In the genomic region with DNA sequence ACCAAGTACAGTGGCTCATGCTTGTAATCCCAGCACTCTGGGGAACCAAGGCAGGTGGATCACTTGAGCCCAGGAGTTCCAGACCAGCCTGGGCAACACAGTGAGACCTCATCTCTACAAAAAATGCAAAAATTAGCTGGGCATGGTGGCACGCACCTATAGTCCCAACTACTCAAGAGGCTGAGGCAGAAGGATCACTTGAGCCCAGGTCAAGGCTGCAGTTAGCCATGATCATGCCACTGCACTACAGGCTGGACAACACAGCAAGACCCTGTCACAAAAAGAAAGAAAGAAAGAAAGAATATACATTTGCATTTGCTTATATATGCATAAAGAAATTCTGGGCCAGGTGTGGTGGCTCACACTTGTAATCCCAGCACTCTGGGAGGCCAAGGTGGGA, we compare ENCODE assay signal across 7 cellular contexts. TPM values are rescaled to one million over a fixed set of nuclear protein-coding genes. Genes with fewer than 3 reads are reported as not detected.
DNase-seq lines count a peak whose midpoint lies in the region; ATAC-seq, FAIRE-seq and TF ChIP-seq lines count a peak whose summit lies in the region.
"Not testable (repeated sequence)": the region's sequence is repeated elsewhere in the genome, so short reads cannot be mapped to it uniquely, and the experiment has no call there.

No MANE protein-coding gene starts in this region.

- not testable (repeated sequence) for TF ChIP-seq EP300 in K562 (IDR thresholded peaks at IDR 0.05; ENCODE audit: low read length)

- ATAC-seq in K562 = not testable (repeated sequence)

- H4K20me1 ChIP-seq in H9 (ENCODE audit: control insufficient read depth, insufficient read depth, insufficient read length); OCI-LY1 (ENCODE audit: insufficient read depth, low read length); K562 (replicated peaks; ENCODE audit: control insufficient read depth, insufficient read depth, low read length): not testable (repeated sequence)

- not testable (repeated sequence) for H3K4me3 ChIP-seq in OCI-LY1 (ENCODE audit: low read depth, low read length, poor library complexity, severe bottlenecking); K562; endodermal cell (ENCODE audit: low read length); right atrium auricular region; mesendoderm (ENCODE audit: low read length); neuronal stem cell (ENCODE audit: low read length in 2 of 2)

- not testable (repeated sequence) for H3K18ac ChIP-seq in H9 (ENCODE audit: insufficient read length, low read depth, low read length); neuronal stem cell (ENCODE audit: low read length)
- H3K18ac ChIP-seq in mesendoderm (ENCODE audit: low read length) = peak overlapping the region; percentile 53

- not testable (repeated sequence) for TF ChIP-seq RAD21 in K562 (CRISPR knock-in tag; conservative IDR thresholded peaks at IDR 0.05 in 1 of 2, IDR thresholded peaks at IDR 0.05 in 1 of 2)

- not testable (repeated sequence) for TF ChIP-seq POLR2A in K562 (conservative IDR thresholded peaks at IDR 0.05)

- not testable (repeated sequence) for FAIRE-seq in K562 (lab: Jason Lieb, UNC)

- not testable (repeated sequence) for BruUV-seq in K562 (replicated peaks; lab: Mats Ljungman, UMichigan)

- not testable (repeated sequence) for H4K91ac ChIP-seq in H9 (ENCODE audit: insufficient read length, low read depth, low read length); neuronal stem cell (ENCODE audit: low read depth, low read length, poor library complexity)

- in situ Hi-C loops in K562 (cut with MboI) = not testable (repeated sequence)

- peak overlapping the region in 2 of 3 experiments; percentile 71 to 76; a peak in 2 of 7 replicates for H3K27ac Mint-ChIP-seq in H9
- not testable (repeated sequence) for H3K27ac Mint-ChIP-seq in endodermal cell

- not testable (repeated sequence) for H3K36me3 ChIP-seq in OCI-LY1 (ENCODE audit: insufficient read depth, low read length); K562 (ENCODE audit: control insufficient read depth, insufficient read depth, low read length); endodermal cell (ENCODE audit: control insufficient read depth, insufficient read depth, low read length); right atrium auricular region; mesendoderm (ENCODE audit: control insufficient read depth, insufficient read depth, low read length); neuronal stem cell (replicated peaks in 1 of 2; ENCODE audit: control insufficient read depth in 2 of 2, insufficient read depth in 2 of 2, low read length in 2 of 2)

- H3K27me3 ChIP-seq in H9 (ENCODE audit: insufficient read depth, low read length); OCI-LY1 (ENCODE audit: insufficient read depth, low read length); K562 (ENCODE audit: control insufficient read depth in 2 of 2, insufficient read depth in 2 of 2, low read length in 2 of 2); endodermal cell (ENCODE audit: control insufficient read depth, insufficient read depth, low read length, poor library complexity, severe bottlenecking); right atrium auricular region; mesendoderm (ENCODE audit: insufficient read depth, low read length, poor library complexity); neuronal stem cell (ENCODE audit: control insufficient read depth in 3 of 3, insufficient read depth in 3 of 3, low read depth in 1 of 3, low read length in 3 of 3): not testable (repeated sequence)

- H3K9me2 ChIP-seq in OCI-LY1 (ENCODE audit: low read depth, low read length) = not testable (repeated sequence)

- H3K4ac ChIP-seq in H9 (ENCODE audit: low read depth, low read length); neuronal stem cell (ENCODE audit: low read length): not testable (repeated sequence)
- peak overlapping the region; percentile 62 for H3K4ac ChIP-seq in mesendoderm (ENCODE audit: low read depth, low read length)

- not testable (repeated sequence) for H2BK12ac ChIP-seq in H9 (ENCODE audit: insufficient read length, low read depth, low read length); neuronal stem cell (ENCODE audit: low read length)

- not testable (repeated sequence) for H3K56ac ChIP-seq in H9 (ENCODE audit: insufficient read length, low read depth, low read length); mesendoderm (ENCODE audit: low read length)

- H3K79me1 ChIP-seq in H9 (ENCODE audit: insufficient read depth, low read depth, low read length, poor library complexity, severe bottlenecking); mesendoderm (ENCODE audit: low read length); neuronal stem cell (ENCODE audit: low read depth, low read length): not testable (repeated sequence)

- not testable (repeated sequence) for H2BK5ac ChIP-seq in H9 (ENCODE audit: insufficient read length, low read length); mesendoderm (ENCODE audit: low read length); neuronal stem cell (ENCODE audit: low read length)

- not testable (repeated sequence) for H3K27ac ChIP-seq in H9 (ENCODE audit: insufficient read length, low read depth, low read length); K562 (ENCODE audit: extremely low read depth, low read depth, low read length); endodermal cell (ENCODE audit: low read depth, low read length); right atrium auricular region; mesendoderm (ENCODE audit: low read depth, low read length); neuronal stem cell (replicated peaks; ENCODE audit: low read length)
- H3K27ac ChIP-seq in OCI-LY1 (ENCODE audit: low read depth, low read length, poor library complexity, severe bottlenecking) = peak overlapping the region; percentile 57

- not testable (repeated sequence) for H3K9me1 ChIP-seq in K562 (ENCODE audit: control insufficient read depth, insufficient read depth, low read length)

- not testable (repeated sequence) for H4K8ac ChIP-seq in H9 (replicated peaks; ENCODE audit: insufficient read length, low read depth, low read length); mesendoderm (ENCODE audit: low read depth, low read length); neuronal stem cell (ENCODE audit: low read depth, low read length)

- POLR2A ChIA-PET in K562 (lab: Yijun Ruan, JAX) = not testable (repeated sequence)

- not testable (repeated sequence) for H3K9me3 Mint-ChIP-seq in H9, endodermal cell

- not testable (repeated sequence) for H3T11ph ChIP-seq in H9 (ENCODE audit: low read length)

- H3K4me1 Mint-ChIP-seq in H9 (peaks cover 33 to 40% of the 10 kb centered on the region in 2 experiments), endodermal cell (peaks cover 12% of the 10 kb centered on the region)

- not testable (repeated sequence) for H3K9ac ChIP-seq in H9 (ENCODE audit: extremely low read depth, insufficient read length, low read length); OCI-LY1 (ENCODE audit: low read length); K562 (ENCODE audit: insufficient read depth in 1 of 2, low read depth in 2 of 2, low read length in 2 of 2); endodermal cell (ENCODE audit: extremely low read depth, low read length, poor library complexity, severe bottlenecking); mesendoderm (ENCODE audit: low read length); neuronal stem cell (ENCODE audit: low read depth, low read length, poor library complexity)

- not testable (repeated sequence) for DNase-seq in H9; K562 (ENCODE audit: extremely low read depth in 1 of 4, low spot score in 3 of 4); mesendoderm; neuronal stem cell (ENCODE audit: low spot score)
- DNase-seq in endodermal cell (peak; percentile 18), right atrium auricular region (ENCODE audit: low spot score) (peak; percentile 13)

- H2AK5ac ChIP-seq in H9 (ENCODE audit: insufficient read length, low read length); mesendoderm (ENCODE audit: low read length): not testable (repeated sequence)
- H2AK5ac ChIP-seq in neuronal stem cell (ENCODE audit: low read depth, low read length) = peak overlapping the region; percentile 85

- not testable (repeated sequence) for H3K23me2 ChIP-seq in H9 (ENCODE audit: insufficient read length, low read depth, low read length, poor library complexity, severe bottlenecking)

- intact Hi-C loops in K562 (cut with micrococcal nuclease) = not testable (repeated sequence)

- H2BK120ac ChIP-seq in H9 (ENCODE audit: low read depth, low read length, poor library complexity, severe bottlenecking); mesendoderm (ENCODE audit: low read depth, low read length); neuronal stem cell (ENCODE audit: low read depth, low read length): not testable (repeated sequence)

- not testable (repeated sequence) for H2AFZ ChIP-seq in H9 (ENCODE audit: low read length); OCI-LY1 (ENCODE audit: low read length); K562 (ENCODE audit: low read depth, low read length); neuronal stem cell (ENCODE audit: low read length)

- H3K27me3 Mint-ChIP-seq in H9 (ENCODE audit: low read depth); endodermal cell (ENCODE audit: insufficient read depth): not testable (repeated sequence)

- not testable (repeated sequence) for H3K79me2 ChIP-seq in H9 (ENCODE audit: insufficient read depth, low read length); OCI-LY1 (ENCODE audit: insufficient read depth, low read length); K562 (ENCODE audit: control insufficient read depth, insufficient read depth, low read length); mesendoderm (ENCODE audit: control insufficient read depth, insufficient read depth, low read length)

- H3K23ac ChIP-seq in H9 (ENCODE audit: insufficient read length, low read depth, low read length); mesendoderm (ENCODE audit: low read length); neuronal stem cell (ENCODE audit: low read depth, low read length, poor library complexity): not testable (repeated sequence)

- not testable (repeated sequence) for TF ChIP-seq CTCF in H9 (conservative IDR thresholded peaks at IDR 0.05); OCI-LY1 (IDR thresholded peaks at IDR 0.05; ENCODE audit: low read length); K562 (IDR thresholded peaks at IDR 0.05 in 2 of 3, conservative IDR thresholded peaks at IDR 0.05 in 1 of 3; ENCODE audit: insufficient read depth in 2 of 3, low read depth in 1 of 3, low read length in 3 of 3); endodermal cell (conservative IDR thresholded peaks at IDR 0.05); right atrium auricular region (IDR thresholded peaks at IDR 0.05)

- H2BK20ac ChIP-seq in H9 (ENCODE audit: low read depth, low read length, poor library complexity, severe bottlenecking) = peak overlapping the region; percentile 83

- H3K9me3 ChIP-seq in H9 (ENCODE audit: control insufficient read depth, low read depth, low read length); OCI-LY1 (ENCODE audit: low read length); K562 (replicated peaks; ENCODE audit: control insufficient read depth, insufficient read depth, low read depth, low read length); endodermal cell (ENCODE audit: control insufficient read depth, low read length); right atrium auricular region; neuronal stem cell (replicated peaks in 1 of 2; ENCODE audit: control insufficient read depth in 2 of 2, insufficient read depth in 1 of 2, low read depth in 1 of 2, low read length in 2 of 2): not testable (repeated sequence)

- not testable (repeated sequence) for H3F3A ChIP-seq in OCI-LY1 (ENCODE audit: insufficient read depth, low read length)

- CTCF ChIA-PET in K562 (lab: Yijun Ruan, JAX; ENCODE audit: low intra/inter-chr PET ratio) = not testable (repeated sequence)

- H3K4me2 ChIP-seq in H9 (ENCODE audit: insufficient read depth, insufficient read length, low read length); OCI-LY1 (ENCODE audit: low read length); K562 (ENCODE audit: insufficient read depth, low read length); mesendoderm (ENCODE audit: low read length); neuronal stem cell (ENCODE audit: insufficient read depth, low read length, poor library complexity, severe bottlenecking): not testable (repeated sequence)

- H3K4me1 ChIP-seq in H9 (ENCODE audit: insufficient read depth, low read length); endodermal cell (ENCODE audit: control insufficient read depth, insufficient read depth, low read length); mesendoderm (ENCODE audit: control insufficient read depth, low read depth, low read length); neuronal stem cell (ENCODE audit: control insufficient read depth in 2 of 2, insufficient read depth in 1 of 2, low read depth in 1 of 2, low read length in 2 of 2): not testable (repeated sequence)
- H3K4me1 ChIP-seq in OCI-LY1 (ENCODE audit: insufficient read depth, low read length, severe bottlenecking) (peaks cover 34% of the 10 kb centered on the region), K562 (replicated peaks in 1 of 2; ENCODE audit: control insufficient read depth in 2 of 2, insufficient read depth in 2 of 2, low read length in 2 of 2) (peaks cover 5 to 21% of the 10 kb centered on the region in 2 experiments), right atrium auricular region (peaks cover 0 to 29% of the 10 kb centered on the region in 2 donors)

- not testable (repeated sequence) for H2BK15ac ChIP-seq in H9 (ENCODE audit: low read depth, low read length); mesendoderm (replicated peaks; ENCODE audit: low read depth); neuronal stem cell (ENCODE audit: low read length)

- WGBS in H9 (ENCODE audit: extremely low coverage, insufficient read length, low lambda C conversion rate) = no CpG with 5 or more reads among the region's 1 CpG
- 53% methylated on average over 1 of the region's 1 CpG for WGBS in K562 (ENCODE audit: insufficient coverage, low coverage, missing lambda C conversion rate)
- 80 to 96% methylated on average over 1 of the region's 1 CpG for WGBS in endodermal cell (ENCODE audit: insufficient coverage in 1 of 2, insufficient read length in 1 of 2), 2 experiments
- no CpG with 5 or more reads among the region's 1 CpG for WGBS in mesendoderm (ENCODE audit: extremely low coverage, insufficient coverage, low lambda C conversion rate)
- no CpG with 5 or more reads among the region's 1 CpG for WGBS in neuronal stem cell (ENCODE audit: extremely low coverage in 2 of 2, insufficient read length in 2 of 2, insufficient replicate concordance in 1 of 2), 2 donors

- H3K4me3 Mint-ChIP-seq in H9, endodermal cell: not testable (repeated sequence)

- not testable (repeated sequence) for H3K36me3 Mint-ChIP-seq in H9 (ENCODE audit: insufficient read depth in 1 of 3, low read depth in 3 of 3); endodermal cell (ENCODE audit: low read depth)

- H4K5ac ChIP-seq in H9 (ENCODE audit: insufficient read length, low read depth, low read length); mesendoderm (ENCODE audit: low read length): not testable (repeated sequence)

- H3K14ac ChIP-seq in H9 (ENCODE audit: insufficient read depth, low read length); neuronal stem cell (ENCODE audit: low read length): not testable (repeated sequence)

RNA-seq across cellular contexts. Expression of gene TRANK1, which starts 13.4 kb away (rescaled TPM):
- 4.7 and 5.9 TPM in 2 replicates for total RNA-seq in H9 (2021)
- 7.4 and 9.9 TPM in 2 replicates for total RNA-seq in K562 (2011; cell fraction: chromatin; rRNA removed; ENCODE audit: low replicate concordance)
- total RNA-seq in K562 (2011; cell fraction: nucleolus; rRNA removed) = 3.3 and 10.8 TPM in 2 replicates
- total RNA-seq in K562 (2011; cell fraction: nucleoplasm; rRNA removed) = 2.7 and 3.0 TPM in 2 replicates
- total RNA-seq in K562 (2014; rRNA removed) = 2.0 and 2.5 TPM in 2 replicates
- 2.6 and 2.7 TPM in 2 replicates for total RNA-seq in K562 (2014; rRNA removed; fragmentation: Illumina TruSeq; extraction: Trizol)
- total RNA-seq in K562 (2015; rRNA removed; fragmentation: Illumina TruSeq; extraction: Trizol) = 3.8 and 4.8 TPM in 2 replicates
- total RNA-seq in K562 (2021) = 3.9 and 5.3 TPM in 2 replicates
- polyA plus RNA-seq in K562 (2011; rRNA removed) = 4.1 and 10.6 TPM in 2 replicates
- polyA plus RNA-seq in K562 (2011; cell fraction: cytosol; rRNA removed) = 2.8 and 8.1 TPM in 2 replicates
- polyA plus RNA-seq in K562 (2011; cell fraction: nucleus; rRNA removed) = 8.2 and 15.6 TPM in 2 replicates
- polyA plus RNA-seq in K562 (2012) = 6.2 and 9.6 TPM in 2 replicates
- polyA plus RNA-seq in K562 (2014; fragmentation: Illumina TruSeq; extraction: Trizol) = 2.1 TPM in 2 replicates
- polyA plus RNA-seq in K562 (2014; fragmentation: Nextera tagmentation; extraction: Ambion mirVana) = under 1 TPM; 0.41 to 0.49 TPM
- 1.3 and 1.8 TPM in 2 replicates for polyA plus RNA-seq in K562 (2014; rRNA removed)
- polyA minus RNA-seq in K562 (2011; rRNA and poly(A)+ RNA removed) = 11.5 and 31.8 TPM in 2 replicates
- polyA minus RNA-seq in K562 (2011; cell fraction: cytosol; rRNA and poly(A)+ RNA removed) = 6.2 and 17.5 TPM in 2 replicates
- polyA minus RNA-seq in K562 (2011; cell fraction: nucleus; rRNA and poly(A)+ RNA removed) = 7.0 and 17.7 TPM in 2 replicates
- total RNA-seq in endodermal cell = 10 to 100 TPM in 1 of 2 donors, 1 to 10 TPM in 1; 9.0 to 20.1 TPM
- polyA plus RNA-seq in endodermal cell (2013, experiment 1 of 2) = 4.8 TPM
- polyA plus RNA-seq in endodermal cell (2013, experiment 2 of 2) = 4.1 TPM
- total RNA-seq in right atrium auricular region = 10 to 100 TPM in 1 of 2 donors, 1 to 10 TPM in 1; 5.7 to 10.3 TPM
- polyA plus RNA-seq in mesendoderm (2013, experiment 1 of 2) = 1.0 TPM
- 1.1 TPM for polyA plus RNA-seq in mesendoderm (2013, experiment 2 of 2)
- 3.2 TPM for polyA plus RNA-seq in neuronal stem cell (2013, experiment 1 of 2)
- 3.3 TPM for polyA plus RNA-seq in neuronal stem cell (2013, experiment 2 of 2)
